8 cellular contexts compared by ENCODE assay signal in genomic region chr1:41713557-41714327, GRCh38.
A peak's percentile ranks its signal among the peaks of the same experiment; 100 is the strongest.
DNase-seq lines count a peak whose midpoint lies in the region; ATAC-seq and TF ChIP-seq lines count a peak whose summit lies in the region.

No MANE protein-coding gene starts in this region.

- H3K27me3 ChIP-seq in right atrium auricular region (no peaks in the 10 kb centered on the region), WERI-Rb-1 (ENCODE audit: insufficient read depth, low read depth, severe bottlenecking) (no peaks in the 10 kb centered on the region), aorta (ENCODE audit: control insufficient read depth in 1 of 2, insufficient read depth in 2 of 2, low read length in 1 of 2) (no peaks in the 10 kb centered on the region)

- intact Hi-C loops in Right ventricle myocardium superior (cut with DNase I) (no loop called here), aorta (cut with DNase I) (no loop called here)

- DNase-seq in right atrium auricular region (ENCODE audit: low spot score), result no peak
- DNase-seq in Right ventricle myocardium superior, result no peak
- peak; percentile 43 for DNase-seq in WERI-Rb-1
- DNase-seq in iPS DF 19.7 (ENCODE audit: low read depth, low spot score), result peak; percentile 3
- DNase-seq in aorta, result no peak
- DNase-seq in NCI-H1048 (lab: John Stamatoyannopoulos, UW), result no peak

- H3K27ac ChIP-seq in right atrium auricular region (peak overlapping the region; percentile 61 to 71), WERI-Rb-1 (peak overlapping the region; percentile 28), aorta (ENCODE audit: low read depth in 1 of 2, low read length in 2 of 2) (no peak overlapping the region)

- H3K4me1 ChIP-seq in right atrium auricular region (peaks cover 0 to 38% of the 10 kb centered on the region in 2 donors), aorta (ENCODE audit: control insufficient read depth in 1 of 2, insufficient read depth in 2 of 2, low read length in 2 of 2) (no peaks in the 10 kb centered on the region)

- TF ChIP-seq CTCF in right atrium auricular region (IDR thresholded peaks at IDR 0.05) (no peak), WERI-Rb-1 (IDR thresholded peaks at IDR 0.05; ENCODE audit: low read depth, low read length) (no peak)

- H3K9me3 ChIP-seq in right atrium auricular region (no peaks in the 10 kb centered on the region), WERI-Rb-1 (ENCODE audit: severe bottlenecking) (no peaks in the 10 kb centered on the region), aorta (ENCODE audit: control insufficient read depth, low read length) (no peaks in the 10 kb centered on the region)

- 37 to 38% methylated on average over 6 of the region's 6 CpGs for WGBS in aorta, 2 donors

- ATAC-seq in Right ventricle myocardium superior (ENCODE audit: poor library complexity), result no peak
- peak; percentile 36 for ATAC-seq in aorta (ENCODE audit: low FRiP score)
- ATAC-seq in HG02678 (IDR thresholded peaks at IDR 0.05; ENCODE audit: unreplicated experiment), result no peak
- no peak for ATAC-seq in HG02571 (IDR thresholded peaks at IDR 0.05; ENCODE audit: unreplicated experiment)

- H3K36me3 ChIP-seq in right atrium auricular region, result no peaks in the 10 kb centered on the region
- no peaks in the 10 kb centered on the region for H3K36me3 ChIP-seq in WERI-Rb-1
- no peaks in the 10 kb centered on the region for H3K36me3 ChIP-seq in aorta (ENCODE audit: control insufficient read depth in 1 of 2, insufficient read depth in 2 of 2, low read length in 1 of 2)

- no peak overlapping the region for H3K4me3 ChIP-seq in right atrium auricular region
- H3K4me3 ChIP-seq in WERI-Rb-1 (ENCODE audit: low read depth, low read length), result no peak overlapping the region
- H3K4me3 ChIP-seq in aorta (ENCODE audit: low read length in 2 of 2), result no peak overlapping the region

Comparison
In these comparisons a context has a peak if more than half of its experiments do, and no peak if none do; other contexts are left out.
1. DNase-seq: peak in WERI-Rb-1 (single experiment) and iPS DF 19.7 (single experiment); none in right atrium auricular region (single experiment), Right ventricle myocardium superior (single experiment), aorta (0 of 2) and NCI-H1048 (single experiment).
2. H3K27ac ChIP-seq: peak in right atrium auricular region (2 of 2) and WERI-Rb-1 (single experiment); none in aorta (0 of 2).